ENCODE assay signal across 24 cellular contexts in the genomic region with DNA sequence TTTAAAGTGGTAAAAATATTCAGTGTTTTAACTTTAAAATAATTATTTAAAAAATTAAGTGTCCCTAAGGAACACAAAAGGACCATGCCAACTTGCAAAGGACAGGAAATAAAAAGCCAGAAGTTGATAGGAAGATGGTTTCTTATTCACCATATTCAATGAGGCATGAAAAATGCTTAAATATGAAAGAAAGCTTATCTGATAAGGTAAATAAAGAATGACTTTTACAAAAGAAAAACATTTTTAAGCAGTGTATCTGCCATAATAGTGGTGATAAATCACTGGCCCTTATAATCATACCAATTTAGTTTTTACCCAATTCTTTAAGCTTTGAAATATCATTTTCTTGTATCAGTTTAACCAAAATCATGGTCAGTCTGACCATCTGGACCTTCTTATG. TPM values are rescaled to one million over a fixed set of nuclear protein-coding genes. Genes with fewer than 3 reads are reported as not detected.
"Had no signal": no experiment of that assay in that cellular context is flagged by ENCODE, and none has a peak within 500 bp of the region (broad histone marks: within the 10 kb centered on the region; RNA-seq: fewer than 3 reads in every experiment).

No MANE protein-coding gene starts in this region.

- H3K4me1 ChIP-seq: colonic mucosa, esophagus muscularis mucosa, left lung, lower lobe of right lung had no signal

- H3K9me3 ChIP-seq: colonic mucosa, esophagus muscularis mucosa, gastrocnemius medialis, heart right ventricle, left lung, lower lobe of right lung had no signal

- DNase-seq: colonic mucosa; cortex of kidney; dermis blood vessel endothelial cell; dorsolateral prefrontal cortex; effector CD4-positive, alpha-beta T cell; effector memory CD4-positive, alpha-beta T cell; foreskin melanocyte; gastrocnemius medialis; glutamatergic neuron; head of caudate nucleus; heart right ventricle; hippocampal formation; left cardiac atrium; left lung; left ventricle myocardium superior; lower lobe of right lung; mesenchymal stem cell; naive thymus-derived CD4-positive, alpha-beta T cell had no signal

- H3K4me3 ChIP-seq: colonic mucosa, dorsolateral prefrontal cortex, esophagus muscularis mucosa, gastrocnemius medialis, heart right ventricle, left lung, lower lobe of right lung had no signal

- H3K27ac ChIP-seq: colonic mucosa, dorsolateral prefrontal cortex, esophagus muscularis mucosa, gastrocnemius medialis, heart right ventricle, left lung, lower lobe of right lung had no signal

- FAIRE-seq: endothelial cell of umbilical vein, islet of Langerhans, keratinocyte had no signal

- ATAC-seq: gastrocnemius medialis; heart right ventricle; left cardiac atrium; left lung; left ventricle myocardium superior; lower lobe of right lung; naive thymus-derived CD4-positive, alpha-beta T cell had no signal

- H3K27me3 ChIP-seq: colonic mucosa, dorsolateral prefrontal cortex, esophagus muscularis mucosa, gastrocnemius medialis, heart right ventricle, left lung had no signal

- H3K36me3 ChIP-seq: colonic mucosa, esophagus muscularis mucosa, gastrocnemius medialis, heart right ventricle, left lung, lower lobe of right lung had no signal

RNA-seq across cellular contexts. Expression of gene POPDC3, which starts 33.5 kb away (rescaled TPM):
- total RNA-seq: esophagus muscularis mucosa; lower leg skin; mononuclear cell; naive thymus-derived CD4-positive, alpha-beta T cell had no signal
- polyA plus RNA-seq: naive thymus-derived CD4-positive, alpha-beta T cell had no signal
